8 cellular contexts compared by ENCODE assay signal in genomic region chr2:177262958-177263450, GRCh38. TPM values are rescaled to one million over a fixed set of nuclear protein-coding genes. Genes with fewer than 3 reads are reported as not detected.
A peak's percentile ranks its signal among the peaks of the same experiment; 100 is the strongest.
DNase-seq lines count a peak whose midpoint lies in the region; ATAC-seq and TF ChIP-seq lines count a peak whose summit lies in the region.

No MANE protein-coding gene starts in this region.

- intact Hi-C loops in psoas muscle (cut with DNase I), result loop anchor here (1.0 to 10.0 kb wide), 4 partner anchors 49 to 98 kb away; partner anchors contain the start of gene HNRNPA3 (in 1 of the 2)

- H3K4me1 ChIP-seq in psoas muscle, result peaks cover 45% of the 10 kb centered on the region

- H3F3A ChIP-seq in SU-DHL-6 (ENCODE audit: insufficient read depth), result peaks cover 15% of the 10 kb centered on the region; the same call in 1 of the 2 replicates

- H3K4me3 ChIP-seq in GM08714 (ENCODE audit: low read length) (peak overlapping the region; percentile 61), SU-DHL-6 (ENCODE audit: insufficient read depth, low read length, poor library complexity, severe bottlenecking) (peak overlapping the region; percentile 75), fibroblast of mammary gland (ENCODE audit: control insufficient read depth, low read depth, low read length) (peak overlapping the region; percentile 69), psoas muscle (peak overlapping the region; percentile 86)

- TF ChIP-seq CTCF in SU-DHL-6 (IDR thresholded peaks at IDR 0.05; ENCODE audit: insufficient read depth, low read length, poor library complexity, severe bottlenecking) (no peak), fibroblast of mammary gland (conservative IDR thresholded peaks at IDR 0.05; ENCODE audit: control insufficient read depth, insufficient read depth, low read depth, low read length) (no peak), psoas muscle (IDR thresholded peaks at IDR 0.05) (no peak)

- H3K9me3 ChIP-seq in SU-DHL-6 (ENCODE audit: insufficient read depth, low read length) (no peaks in the 10 kb centered on the region), psoas muscle (no peaks in the 10 kb centered on the region)

- no peak overlapping the region for H2AFZ ChIP-seq in SU-DHL-6 (ENCODE audit: low read depth, low read length, severe bottlenecking)

- ATAC-seq in psoas muscle (no peak), HG02798 (IDR thresholded peaks at IDR 0.05; ENCODE audit: poor library complexity, unreplicated experiment) (no peak)

- peaks cover 61% of the 10 kb centered on the region for H3K79me2 ChIP-seq in SU-DHL-6 (ENCODE audit: insufficient read depth, low read length)

- H3K4me2 ChIP-seq in SU-DHL-6 (ENCODE audit: low read depth, low read length, poor library complexity, severe bottlenecking), result peak overlapping the region; percentile 99

- no peaks in the 10 kb centered on the region for H3K27me3 ChIP-seq in SU-DHL-6 (ENCODE audit: low read length)
- H3K27me3 ChIP-seq in psoas muscle (ENCODE audit: insufficient read depth in 3 of 3, low read length in 2 of 3), result no peaks in the 10 kb centered on the region

- no peaks in the 10 kb centered on the region for H3K9me2 ChIP-seq in SU-DHL-6 (replicated peaks; ENCODE audit: insufficient read depth, low read length)

- H4K20me1 ChIP-seq in SU-DHL-6 (ENCODE audit: low read depth, low read length), result peaks cover 34% of the 10 kb centered on the region

- peak overlapping the region; percentile 95 for H3K9ac ChIP-seq in SU-DHL-6 (ENCODE audit: low read length)

- H3K27ac ChIP-seq in SU-DHL-6 (ENCODE audit: low read depth, low read length) (peak overlapping the region; percentile 95), psoas muscle (peak overlapping the region; percentile 99)

- DNase-seq in fibroblast of mammary gland (ENCODE audit: low read depth) (no peak), psoas muscle (no peak), DMS79 (lab: John Stamatoyannopoulos, UW) (no peak), NCI-H82 treated with DMSO at 0.1 percent for 48 hours (lab: John Stamatoyannopoulos, UW; ENCODE audit: unreplicated experiment) (no peak)
- DNase-seq in stimulated activated naive CD4-positive, alpha-beta T cell treated with Interleukin-2 at 50 U/mL for 16 hours (lab: John Stamatoyannopoulos, UW), result no peak

- peaks cover 10% of the 10 kb centered on the region; the same call in 1 of the 2 replicates for H3K36me3 ChIP-seq in SU-DHL-6 (ENCODE audit: low read length)
- H3K36me3 ChIP-seq in psoas muscle (ENCODE audit: insufficient read depth in 1 of 2, low read depth in 1 of 2), result no peaks in the 10 kb centered on the region

- 1 to 2% (median 1%) methylated on average over 6 of the region's 6 CpGs for WGBS in psoas muscle, 3 donors

RNA-seq across cellular contexts. Expression of gene NFE2L2, which starts 1.5 kb away (rescaled TPM):
- 100 to 1,000 TPM in 1 of 4 donors, 10 to 100 TPM in 3; 42.4 to 127 (median 66.0) TPM for total RNA-seq in psoas muscle
- polyA plus RNA-seq in psoas muscle, result 10 to 100 TPM; 44.4 to 56.6 (median 51.5) TPM

RNA-seq across cellular contexts. Expression of gene HNRNPA3, which starts 50.4 kb away (rescaled TPM):
- 100 to 1,000 TPM in 1 of 4 donors, 10 to 100 TPM in 3; 72.8 to 125 (median 91.0) TPM for total RNA-seq in psoas muscle
- polyA plus RNA-seq in psoas muscle, result 100 to 1,000 TPM in 1 of 3 donors, 10 to 100 TPM in 2; 66.0 to 227 (median 81.8) TPM
